In genomic region chr7:24477807-24478655, GRCh38 we compare ENCODE assay signal across 8 cellular contexts.
DNase-seq lines count a peak whose midpoint lies in the region; ATAC-seq and TF ChIP-seq lines count a peak whose summit lies in the region.

No MANE protein-coding gene starts in this region.

- peak overlapping the region; percentile 17 for H3K4me3 Mint-ChIP-seq in chondrocyte (ENCODE audit: unreplicated experiment)
- H3K4me3 Mint-ChIP-seq in activated T-helper 17 cell treated with anti-CD3 and anti-CD28 coated beads, Interleukin-2, amount 50 U/mL, for 72 hours: no peak overlapping the region

- no peak for TF ChIP-seq POLR2A in NB4 (IDR thresholded peaks at IDR 0.05; ENCODE audit: extremely low read depth, insufficient read length)

- peaks cover 37% of the 10 kb centered on the region for H3K4me1 Mint-ChIP-seq in chondrocyte (ENCODE audit: low read depth)
- no peaks in the 10 kb centered on the region for H3K4me1 Mint-ChIP-seq in activated T-helper 17 cell treated with anti-CD3 and anti-CD28 coated beads, Interleukin-2, amount 50 U/mL, for 72 hours

- peak; percentile 74 for DNase-seq in COLO668 (lab: John Stamatoyannopoulos, UW; ENCODE audit: unreplicated experiment)
- peak; percentile 32 for DNase-seq in NB4 (ENCODE audit: low read depth)
- no peak for DNase-seq in chondrocyte (ENCODE audit: low spot score)
- no peak for DNase-seq in CD1c-positive myeloid dendritic cell (ENCODE audit: extremely low spot score)

- no peaks in the 10 kb centered on the region for H3K9me3 Mint-ChIP-seq in chondrocyte (ENCODE audit: low read depth)
- H3K9me3 Mint-ChIP-seq in activated T-helper 17 cell treated with anti-CD3 and anti-CD28 coated beads, Interleukin-2, amount 50 U/mL, for 72 hours: no peaks in the 10 kb centered on the region

- ATAC-seq in activated T-helper 17 cell treated with anti-CD3 and anti-CD28 coated beads, Interleukin-2, amount 50 U/mL, for 72 hours (replicated peaks): no peak
- ATAC-seq in GM19455 (IDR thresholded peaks at IDR 0.05; ENCODE audit: unreplicated experiment) (no peak), HG03342 (IDR thresholded peaks at IDR 0.05; ENCODE audit: unreplicated experiment) (no peak)

- TF ChIP-seq CTCF in NB4 (IDR thresholded peaks at IDR 0.05; ENCODE audit: low read depth, low read length) (no peak), chondrocyte (IDR thresholded peaks at IDR 0.05) (peak; percentile 27)

- H3K9me3 ChIP-seq in mesodermal cell (ENCODE audit: control insufficient read depth, low read length): no peaks in the 10 kb centered on the region

- 39 to 58% methylated on average over 3 of the region's 5 CpGs for WGBS in mesodermal cell (ENCODE audit: insufficient coverage in 2 of 2), 2 experiments

- no peaks in the 10 kb centered on the region for H3K36me3 Mint-ChIP-seq in chondrocyte (ENCODE audit: low read depth)
- no peaks in the 10 kb centered on the region for H3K36me3 Mint-ChIP-seq in activated T-helper 17 cell treated with anti-CD3 and anti-CD28 coated beads, Interleukin-2, amount 50 U/mL, for 72 hours (ENCODE audit: low read depth)

- H3K36me3 ChIP-seq in mesodermal cell (ENCODE audit: control insufficient read depth, insufficient read depth, low read length): no peaks in the 10 kb centered on the region

- H3K4me3 ChIP-seq in NB4 (ENCODE audit: low read depth, low read length) (no peak overlapping the region), mesodermal cell (ENCODE audit: extremely low read depth, insufficient read depth, low read length, poor library complexity, severe bottlenecking) (no peak overlapping the region)

- peak overlapping the region; percentile 75 for H3K27ac ChIP-seq in mesodermal cell (ENCODE audit: low read depth, low read length, severe bottlenecking)

- no peaks in the 10 kb centered on the region for H3K27me3 Mint-ChIP-seq in chondrocyte (ENCODE audit: low read depth)
- peaks cover 14% of the 10 kb centered on the region for H3K27me3 Mint-ChIP-seq in activated T-helper 17 cell treated with anti-CD3 and anti-CD28 coated beads, Interleukin-2, amount 50 U/mL, for 72 hours

- H3K27ac Mint-ChIP-seq in chondrocyte (ENCODE audit: unreplicated experiment): peak overlapping the region; percentile 76
- no peak overlapping the region for H3K27ac Mint-ChIP-seq in activated T-helper 17 cell treated with anti-CD3 and anti-CD28 coated beads, Interleukin-2, amount 50 U/mL, for 72 hours

- peaks cover 16% of the 10 kb centered on the region for H3K4me1 ChIP-seq in mesodermal cell (ENCODE audit: control insufficient read depth, insufficient read depth, low read length, poor library complexity, severe bottlenecking)

Comparison
In these comparisons a context has a peak if more than half of its experiments do, and no peak if none do; other contexts are left out.
1. DNase-seq: peak in COLO668 (single experiment) and NB4 (single experiment); none in chondrocyte (single experiment) and CD1c-positive myeloid dendritic cell (single experiment).